ENCODE assay signal across 27 cellular contexts in genomic region chr10:103574116-103575061, GRCh38.
DNase-seq lines count a peak whose midpoint lies in the region; ATAC-seq and TF ChIP-seq lines count a peak whose summit lies in the region.
"Had no signal": no experiment of that assay in that cellular context is flagged by ENCODE, and none has a peak within 500 bp of the region (broad histone marks: within the 10 kb centered on the region; RNA-seq: fewer than 3 reads in every experiment).

No MANE protein-coding gene starts in this region.

- H3K4me1 Mint-ChIP-seq in activated CD4-positive, alpha-beta memory T cell treated with anti-CD3 and anti-CD28 coated beads, Interleukin-2, amount 10 ng/mL, durations not matched to agents 7 days and 5 days: no peaks in the 10 kb centered on the region

- H3K27me3 Mint-ChIP-seq in activated CD4-positive, alpha-beta memory T cell treated with anti-CD3 and anti-CD28 coated beads, Interleukin-2, amount 10 ng/mL, durations not matched to agents 7 days and 5 days: peaks cover 3% of the 10 kb centered on the region

- CTCF ChIA-PET in activated CD4-positive, alpha-beta memory T cell treated with anti-CD3 and anti-CD28 coated beads, Interleukin-2, amount 10 ng/mL, durations not matched to agents 7 days and 5 days (lab: Charles Lee): interaction anchor here (1.7 kb wide), 1 partner anchor 9 kb away, joined by 6 read pairs; no protein-coding TSS in a partner anchor

- intact Hi-C loops in uterus (cut with DNase I; ENCODE audit: low total_unique reads): no loop called here

- H3K4me3 ChIP-seq in fibroblast of villous mesenchyme (ENCODE audit: low read depth, low read length) (no peak overlapping the region), uterus (no peak overlapping the region)
- H3K4me3 ChIP-seq: GM12878, PC-9, SJCRH30 had no signal

- no peaks in the 10 kb centered on the region for H3K36me3 ChIP-seq in uterus
- H3K36me3 ChIP-seq: SJCRH30 had no signal

- DNase-seq in DMS 273 (lab: John Stamatoyannopoulos, UW; ENCODE audit: unreplicated experiment) (peak; percentile 34), DMS 273 treated with DMSO at 0.1 percent for 48 hours (lab: John Stamatoyannopoulos, UW) (no peak), OCI-M1 (lab: John Stamatoyannopoulos, UW) (peak; percentile 19), fibroblast of villous mesenchyme (ENCODE audit: low read depth) (peak; percentile 38), uterus (peak; percentile 56 to 84)
- no peak for DNase-seq in activated CD4-positive, alpha-beta memory T cell treated with anti-CD3 and anti-CD28 coated beads, Interleukin-2, amount 10 ng/mL, durations not matched to agents 7 days and 5 days
- DNase-seq: Calu3; GDM1; HCEC 1CT; Karpas-422; NCI-H1092; NCI-H1417 treated with DMSO at 0.1 percent for 48 hours; NCI-H187; NCI-H2081 treated with DMSO at 0.1 percent for 48 hours; NCI-H2171; NCI-H345; NCI-H748 treated with DMSO at 0.1 percent for 48 hours; NK-92 treated with Interleukin-12 subunit alpha and Interleukin-12 subunit beta, amount 100 ng/mL, for 24 hours; PC-9; SJCRH30 had no signal

- TF ChIP-seq POLR2A in uterus (IDR thresholded peaks at IDR 0.05): no peak

- no peaks in the 10 kb centered on the region for H3K9me3 Mint-ChIP-seq in activated CD4-positive, alpha-beta memory T cell treated with anti-CD3 and anti-CD28 coated beads, Interleukin-2, amount 10 ng/mL, durations not matched to agents 7 days and 5 days

- POLR2A ChIA-PET in activated CD4-positive, alpha-beta memory T cell treated with anti-CD3 and anti-CD28 coated beads, Interleukin-2, amount 10 ng/mL, durations not matched to agents 7 days and 5 days (lab: Charles Lee): no interaction called here

- H3K27me3 ChIP-seq in uterus: no peaks in the 10 kb centered on the region
- H3K27me3 ChIP-seq: SJCRH30 had no signal

- H3K4me1 ChIP-seq in uterus: peaks cover 7 to 15% of the 10 kb centered on the region in 2 donors

- no peaks in the 10 kb centered on the region for H3K9me3 ChIP-seq in uterus
- H3K9me3 ChIP-seq: SJCRH30 had no signal

- no peaks in the 10 kb centered on the region for H3K36me3 Mint-ChIP-seq in activated CD4-positive, alpha-beta memory T cell treated with anti-CD3 and anti-CD28 coated beads, Interleukin-2, amount 10 ng/mL, durations not matched to agents 7 days and 5 days (ENCODE audit: low read depth)

- H3K4me3 Mint-ChIP-seq in activated CD4-positive, alpha-beta memory T cell treated with anti-CD3 and anti-CD28 coated beads, Interleukin-2, amount 10 ng/mL, durations not matched to agents 7 days and 5 days: no peak overlapping the region

- H3K27ac Mint-ChIP-seq in activated CD4-positive, alpha-beta memory T cell treated with anti-CD3 and anti-CD28 coated beads, Interleukin-2, amount 10 ng/mL, durations not matched to agents 7 days and 5 days: no peak overlapping the region

- ATAC-seq in HG03565 (IDR thresholded peaks at IDR 0.05; ENCODE audit: unreplicated experiment) (no peak), GM18511 (IDR thresholded peaks at IDR 0.05; ENCODE audit: unreplicated experiment) (no peak)
- ATAC-seq: GM12878, Right ventricle myocardium inferior, SK-N-SH treated with all-trans-retinoic acid at 6 μM for 48 hours had no signal

- H3K27ac ChIP-seq in uterus: peak overlapping the region; percentile 85 to 94
- H3K27ac ChIP-seq: 22Rv1, HL-60, PC-9, SJCRH30 had no signal

- TF ChIP-seq CTCF in fibroblast of villous mesenchyme (IDR thresholded peaks at IDR 0.05; ENCODE audit: insufficient read depth, low read depth, low read length) (no peak), uterus (IDR thresholded peaks at IDR 0.05) (no peak)

Comparison
In these comparisons a context has a peak if more than half of its experiments do, and no peak if none do; other contexts are left out.
1. DNase-seq: peak in DMS 273 (single experiment), OCI-M1 (single experiment), fibroblast of villous mesenchyme (single experiment) and uterus (2 of 2); none in DMS 273 treated with DMSO at 0.1 percent for 48 hours (single experiment) and activated CD4-positive, alpha-beta memory T cell treated with anti-CD3 and anti-CD28 coated beads, Interleukin-2, amount 10 ng/mL, durations not matched to agents 7 days and 5 days (single experiment).